In the genomic region with DNA sequence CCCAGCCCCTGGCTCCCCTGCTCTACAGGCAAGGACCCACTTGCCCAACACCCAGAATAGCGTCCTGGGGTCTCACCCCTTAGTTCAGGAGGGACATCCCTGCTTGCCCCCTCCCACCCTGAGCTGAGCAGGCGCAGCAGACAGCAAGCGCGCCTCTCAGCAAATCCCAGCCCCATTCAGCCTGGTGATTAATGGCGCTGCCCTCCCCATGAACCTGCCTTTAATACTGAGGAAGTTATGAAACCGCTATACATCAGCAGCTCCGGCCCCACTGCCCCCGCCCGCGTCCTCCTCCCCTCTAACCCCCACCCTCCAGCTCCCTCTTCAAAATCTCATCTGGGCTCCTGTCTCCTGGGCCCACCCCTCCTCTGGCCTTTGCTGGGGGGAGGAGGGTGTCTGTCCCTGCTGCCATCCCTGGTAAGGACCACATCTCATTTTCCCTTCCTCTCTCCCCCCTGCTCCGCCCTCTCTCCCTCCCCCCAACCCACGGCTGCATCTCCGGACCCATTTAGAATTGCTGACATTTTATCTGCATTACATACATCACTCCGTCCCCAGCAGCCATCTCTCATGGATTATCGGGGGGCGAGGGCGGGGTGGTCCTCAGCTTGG, we compare ENCODE assay signal across 12 cellular contexts. TPM values are rescaled to one million over a fixed set of nuclear protein-coding genes. Genes with fewer than 3 reads are reported as not detected.
DNase-seq lines count a peak whose midpoint lies in the region; ATAC-seq and TF ChIP-seq lines count a peak whose summit lies in the region.
"Had no signal": no experiment of that assay in that cellular context is flagged by ENCODE, and none has a peak within 500 bp of the region (broad histone marks: within the 10 kb centered on the region; RNA-seq: fewer than 3 reads in every experiment).

No MANE protein-coding gene starts in this region.

- BruUV-seq in MCF 10A (replicated peaks; lab: Mats Ljungman, UMichigan) = no TSS peak
- no TSS peak for BruUV-seq in mammary epithelial cell (replicated peaks; lab: Mats Ljungman, UMichigan)

- dilution Hi-C loops in mammary epithelial cell (cut with HindIII; ENCODE audit: low sequenced_read_pairs) = no loop called here

- no peak overlapping the region for H3K27ac ChIP-seq in mammary epithelial cell (ENCODE audit: insufficient read depth, low read depth, low read length)

- H3K9ac ChIP-seq in mammary epithelial cell (ENCODE audit: insufficient read depth, low read length) = no peak overlapping the region

- H4K20me1 ChIP-seq in mammary epithelial cell (ENCODE audit: insufficient read depth, low read length) = no peaks in the 10 kb centered on the region

- intact Hi-C loops in MCF 10A (cut with micrococcal nuclease) = no loop called here
- intact Hi-C loops in mammary epithelial cell (cut with micrococcal nuclease) = no loop called here

- DNase-seq in MCF 10A (ENCODE audit: unreplicated experiment) (peak; percentile 51), mammary epithelial cell (no peak), SKM-1 (lab: John Stamatoyannopoulos, UW; ENCODE audit: unreplicated experiment) (peak; percentile 53), iris pigment epithelial cell (ENCODE audit: low read depth) (peak; percentile 91)
- DNase-seq in stimulated activated effector memory CD8-positive, alpha-beta T cell treated with anti-CD3 and anti-CD28 coated beads, Interleukin-12 subunit alpha, Interleukin-12 subunit beta, amount 100 ng/mL, for 72 hours (ENCODE audit: low spot score in 2 of 2) = no peak
- DNase-seq: head of caudate nucleus, NCI-H1930 had no signal

- H3K27ac Mint-ChIP-seq in MCF 10A (ENCODE audit: low read depth, unreplicated experiment) = no peak overlapping the region
- H3K27ac Mint-ChIP-seq in stimulated activated effector memory CD8-positive, alpha-beta T cell treated with anti-CD3 and anti-CD28 coated beads, Interleukin-12 subunit alpha, Interleukin-12 subunit beta, amount 100 ng/mL, for 72 hours = no peak overlapping the region
- H3K27ac Mint-ChIP-seq: stimulated activated naive CD8-positive, alpha-beta T cell treated with anti-CD3 and anti-CD28 coated beads, Interleukin-15, Interleukin-2, amounts not matched to agents 100 ng/mL and 50 ng/mL, for 24 hours; WTC11 had no signal

- H3K9me3 Mint-ChIP-seq in MCF 10A (ENCODE audit: unreplicated experiment) = no peaks in the 10 kb centered on the region
- H3K9me3 Mint-ChIP-seq in stimulated activated effector memory CD8-positive, alpha-beta T cell treated with anti-CD3 and anti-CD28 coated beads, Interleukin-12 subunit alpha, Interleukin-12 subunit beta, amount 100 ng/mL, for 72 hours = no peaks in the 10 kb centered on the region
- H3K9me3 Mint-ChIP-seq: stimulated activated naive CD8-positive, alpha-beta T cell treated with anti-CD3 and anti-CD28 coated beads, Interleukin-15, Interleukin-2, amounts not matched to agents 100 ng/mL and 50 ng/mL, for 24 hours; WTC11 had no signal

- no peaks in the 10 kb centered on the region for H3K36me3 ChIP-seq in mammary epithelial cell (ENCODE audit: insufficient read depth, low read length)

- in situ Hi-C loops in mammary epithelial cell (cut with MboI; ENCODE audit: low sequenced_read_pairs in 2 of 2) = loop anchor here in 1 of 2 donors (5.0 kb wide), 1 partner anchor 189 kb away; a partner anchor contains a TSS

- H3K36me3 Mint-ChIP-seq in MCF 10A (ENCODE audit: insufficient read depth, unreplicated experiment) = peaks cover 13% of the 10 kb centered on the region
- no peaks in the 10 kb centered on the region for H3K36me3 Mint-ChIP-seq in stimulated activated effector memory CD8-positive, alpha-beta T cell treated with anti-CD3 and anti-CD28 coated beads, Interleukin-12 subunit alpha, Interleukin-12 subunit beta, amount 100 ng/mL, for 72 hours
- H3K36me3 Mint-ChIP-seq: WTC11 had no signal

- POLR2A ChIA-PET in MCF 10A (lab: Yijun Ruan, JAX) = interaction anchor here (1.0 kb wide), 2 partner anchors 179 to 196 kb away, joined by 3 to 6 read pairs; a partner anchor contains a TSS

- 57% methylated on average over 5 of the region's 17 CpGs for WGBS in mammary epithelial cell (ENCODE audit: low coverage, missing lambda C conversion rate)

- H3K4me3 ChIP-seq in mammary epithelial cell (replicated peaks in 1 of 3; ENCODE audit: insufficient read depth in 1 of 3, low read depth in 2 of 3, low read length in 3 of 3) = no peak overlapping the region

- H3K9me3 ChIP-seq in mammary epithelial cell (replicated peaks; ENCODE audit: insufficient read depth, low read length) = no peaks in the 10 kb centered on the region

- no peaks in the 10 kb centered on the region for H3K27me3 Mint-ChIP-seq in MCF 10A (ENCODE audit: insufficient read depth, unreplicated experiment)

- CTCF ChIA-PET in MCF 10A (lab: Yijun Ruan, JAX) (interaction anchor here (0.6 to 17.7 kb wide), 5 partner anchors 12 to 452 kb away, joined by 3 to 233 read pairs (median 111); a partner anchor contains a TSS), mammary epithelial cell (lab: Charles Lee; ENCODE audit: low non-redundant PET) (no interaction called here)

- H2AFZ ChIP-seq in mammary epithelial cell (ENCODE audit: low read depth, low read length) = no peak overlapping the region

- H3K4me1 Mint-ChIP-seq in MCF 10A (ENCODE audit: insufficient read depth, unreplicated experiment) = peaks cover 17% of the 10 kb centered on the region
- peaks cover 12% of the 10 kb centered on the region for H3K4me1 Mint-ChIP-seq in stimulated activated effector memory CD8-positive, alpha-beta T cell treated with anti-CD3 and anti-CD28 coated beads, Interleukin-12 subunit alpha, Interleukin-12 subunit beta, amount 100 ng/mL, for 72 hours

- peaks cover 11% of the 10 kb centered on the region for H3K4me1 ChIP-seq in mammary epithelial cell (ENCODE audit: insufficient read depth, low read length)

- no peak overlapping the region for H3K4me3 Mint-ChIP-seq in MCF 10A (ENCODE audit: unreplicated experiment)
- H3K4me3 Mint-ChIP-seq in stimulated activated effector memory CD8-positive, alpha-beta T cell treated with anti-CD3 and anti-CD28 coated beads, Interleukin-12 subunit alpha, Interleukin-12 subunit beta, amount 100 ng/mL, for 72 hours = no peak overlapping the region
- H3K4me3 Mint-ChIP-seq: stimulated activated naive CD8-positive, alpha-beta T cell treated with anti-CD3 and anti-CD28 coated beads, Interleukin-15, Interleukin-2, amounts not matched to agents 100 ng/mL and 50 ng/mL, for 24 hours; WTC11 had no signal

- no peaks in the 10 kb centered on the region for H3K27me3 ChIP-seq in mammary epithelial cell (ENCODE audit: insufficient read depth, low read length)

- no peaks in the 10 kb centered on the region for H3K79me2 ChIP-seq in mammary epithelial cell (ENCODE audit: insufficient read depth, low read length)

- TF ChIP-seq CTCF in MCF 10A (IDR thresholded peaks at IDR 0.05; ENCODE audit: unreplicated experiment) (no peak), mammary epithelial cell (conservative IDR thresholded peaks at IDR 0.05 in 1 of 2, IDR thresholded peaks at IDR 0.05 in 1 of 2; ENCODE audit: extremely low read depth in 1 of 2, insufficient read depth in 1 of 2, low read depth in 1 of 2, low read length in 2 of 2) (no peak)

- no peak for ATAC-seq in stimulated activated effector memory CD8-positive, alpha-beta T cell treated with anti-CD3 and anti-CD28 coated beads, Interleukin-12 subunit alpha, Interleukin-12 subunit beta, amount 100 ng/mL, for 72 hours
- ATAC-seq in GM19397 (IDR thresholded peaks at IDR 0.05; ENCODE audit: unreplicated experiment) (no peak), HG03139 (IDR thresholded peaks at IDR 0.05; ENCODE audit: unreplicated experiment) (no peak), GM19452 (IDR thresholded peaks at IDR 0.05; ENCODE audit: unreplicated experiment) (no peak)
- ATAC-seq: WTC11 had no signal

- no peak overlapping the region for H3K4me2 ChIP-seq in mammary epithelial cell (ENCODE audit: insufficient read depth, low read depth, low read length)

RNA-seq across cellular contexts. Expression of a gene that starts 7.1 kb away (rescaled TPM):
- total RNA-seq in MCF 10A (2022) (42.6 and 52.8 TPM in 2 replicates), mammary epithelial cell (10 to 100 TPM; 30.7 to 52.7 TPM)
- 54.7 TPM for polyA plus RNA-seq in mammary epithelial cell
- polyA minus RNA-seq in mammary epithelial cell = 80.1 TPM

Comparison
In these comparisons a context has a peak if more than half of its experiments do, and no peak if none do; other contexts are left out.
1. DNase-seq: peak in MCF 10A (single experiment), SKM-1 (single experiment) and iris pigment epithelial cell (single experiment); none in mammary epithelial cell (single experiment) and stimulated activated effector memory CD8-positive, alpha-beta T cell treated with anti-CD3 and anti-CD28 coated beads, Interleukin-12 subunit alpha, Interleukin-12 subunit beta, amount 100 ng/mL, for 72 hours (0 of 2).